10 cellular contexts compared by ENCODE assay signal in genomic region chr14:68401855-68402254, GRCh38.
DNase-seq lines count a peak whose midpoint lies in the region; ATAC-seq lines count a peak whose summit lies in the region.
"Had no signal": no experiment of that assay in that cellular context is flagged by ENCODE, and none has a peak within 500 bp of the region (broad histone marks: within the 10 kb centered on the region; RNA-seq: fewer than 3 reads in every experiment).

No MANE protein-coding gene starts in this region.

- H3K4me3 Mint-ChIP-seq in immature natural killer cell = peak overlapping the region in 4 of 5 donors; percentile 9 to 59 (median 49)
- H3K4me3 Mint-ChIP-seq in T-cell = no peak overlapping the region
- H3K4me3 Mint-ChIP-seq: WTC11 had no signal

- POLR2A ChIA-PET in T-cell (lab: Charles Lee) = interaction anchor here (0.6 to 1.3 kb wide), 2 partner anchors 24 to 698 kb away, joined by 3 read pairs; no protein-coding TSS in a partner anchor

- CTCF ChIA-PET in T-cell (lab: Charles Lee) = interaction anchor here in 1 of 2 donors (0.6 kb wide), 1 partner anchor 182 kb away, joined by 3 read pairs; no protein-coding TSS in a partner anchor

- H3K36me3 Mint-ChIP-seq in immature natural killer cell = no peaks in the 10 kb centered on the region
- H3K36me3 Mint-ChIP-seq in T-cell = no peaks in the 10 kb centered on the region
- H3K36me3 Mint-ChIP-seq: WTC11 had no signal

- H3K27ac Mint-ChIP-seq in immature natural killer cell (peak overlapping the region in 3 of 6 donors; percentile 23 to 73 (median 60)), T-cell (no peak overlapping the region)
- H3K27ac Mint-ChIP-seq: WTC11 had no signal

- H3K4me1 Mint-ChIP-seq in immature natural killer cell = peaks cover 56 to 80% of the 10 kb centered on the region in 2 donors
- peaks cover 30 to 54% (median 38%) of the 10 kb centered on the region in 3 donors for H3K4me1 Mint-ChIP-seq in T-cell

- peaks cover 0 to 1% (median 0%) of the 10 kb centered on the region in 6 donors for H3K9me3 Mint-ChIP-seq in immature natural killer cell
- H3K9me3 Mint-ChIP-seq in T-cell = no peaks in the 10 kb centered on the region
- H3K9me3 Mint-ChIP-seq: WTC11 had no signal

- peak in 1 of 3 donors; percentile 18 for DNase-seq in immature natural killer cell
- DNase-seq in T-cell = no peak
- DNase-seq in COR-L47 (lab: John Stamatoyannopoulos, UW) = no peak
- DNase-seq in occipital lobe (lab: John Stamatoyannopoulos, UW) = no peak
- no peak for DNase-seq in activated effector memory CD4-positive, alpha-beta T cell treated with Interleukin-2 at 50 U/mL for 16 hours
- DNase-seq: kidney had no signal

- ATAC-seq in GM18519 (IDR thresholded peaks at IDR 0.05; ENCODE audit: low FRiP score, unreplicated experiment) (peak; percentile 41), GM21619 (IDR thresholded peaks at IDR 0.05; ENCODE audit: unreplicated experiment) (peak; percentile 70), HG03460 (IDR thresholded peaks at IDR 0.05; ENCODE audit: unreplicated experiment) (peak; percentile 69), T-cell (replicated peaks in 1 of 4) (no peak)
- ATAC-seq: WTC11 had no signal

- no peaks in the 10 kb centered on the region for H3K27me3 Mint-ChIP-seq in immature natural killer cell (ENCODE audit: low read depth in 3 of 3)
- H3K27me3 Mint-ChIP-seq in T-cell = no peaks in the 10 kb centered on the region

Comparison
In these comparisons a context has a peak if more than half of its experiments do, and no peak if none do; other contexts are left out.
1. ATAC-seq: peak in GM18519 (single experiment), GM21619 (single experiment) and HG03460 (single experiment); none in T-cell (0 of 4).
2. H3K4me3 Mint-ChIP-seq: peak in immature natural killer cell (4 of 5); none in T-cell (0 of 3).